8 cellular contexts compared by ENCODE assay signal in the genomic region with DNA sequence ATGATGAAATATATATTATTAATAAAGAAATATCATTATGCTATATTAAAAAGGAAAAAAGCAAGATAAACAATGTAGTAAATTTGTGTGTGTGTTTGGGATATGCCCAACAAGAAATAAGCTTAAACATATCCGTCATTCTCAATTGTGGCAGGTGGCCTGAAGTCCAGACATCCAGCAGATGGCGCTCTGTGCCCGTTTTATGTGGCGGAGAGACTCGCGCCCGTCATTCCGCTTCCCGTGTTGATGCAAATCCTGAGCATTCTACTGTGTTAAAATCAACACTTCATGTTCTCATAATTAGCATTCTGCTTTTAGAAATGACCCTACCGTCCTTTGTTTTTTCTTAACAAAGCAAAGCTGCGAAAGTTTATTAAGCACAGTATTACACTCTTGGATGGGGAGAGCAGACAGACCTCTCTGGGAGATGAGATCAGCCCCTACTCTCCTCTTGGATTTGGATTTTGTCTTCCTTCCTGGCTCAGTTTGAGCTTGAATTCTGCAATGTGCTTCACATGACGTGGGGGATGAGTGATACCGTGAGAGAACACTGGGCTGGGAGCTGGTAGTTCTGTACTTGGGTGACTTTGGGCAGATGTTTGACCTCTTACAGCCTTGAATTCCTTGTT.
A peak's percentile ranks its signal among the peaks of the same experiment; 100 is the strongest.
DNase-seq lines count a peak whose midpoint lies in the region; ATAC-seq and TF ChIP-seq lines count a peak whose summit lies in the region.

No MANE protein-coding gene starts in this region.

- TF ChIP-seq CTCF in GM12874 (IDR thresholded peaks at IDR 0.05; ENCODE audit: insufficient read depth, low read depth, low read length): peak; percentile 70
- TF ChIP-seq CTCF in SK-N-SH (IDR thresholded peaks at IDR 0.05): peak; percentile 93
- TF ChIP-seq CTCF in left ventricle myocardium inferior (IDR thresholded peaks at IDR 0.05; ENCODE audit: borderline replicate concordance): peak; percentile 83
- peak; percentile 91 for TF ChIP-seq CTCF in retinal pigment epithelial cell (conservative IDR thresholded peaks at IDR 0.05; ENCODE audit: low read depth, low read length)

- H3K9me2 ChIP-seq in SK-N-SH: no peaks in the 10 kb centered on the region

- H3K27me3 ChIP-seq in SK-N-SH (ENCODE audit: insufficient read depth) (peaks cover 22% of the 10 kb centered on the region; the same call in 1 of the 2 replicates), left ventricle myocardium inferior (ENCODE audit: low read depth) (peaks cover 40% of the 10 kb centered on the region)

- CTCF ChIA-PET in SK-N-SH (lab: Yijun Ruan, JAX): interaction anchor here (0.6 to 3.6 kb wide), 68 partner anchors 10 to 878 kb away, joined by 3 to 61 read pairs (median 4); no protein-coding TSS in a partner anchor

- H3K4me2 ChIP-seq in SK-N-SH: peak overlapping the region; percentile 46

- H3K79me2 ChIP-seq in SK-N-SH (ENCODE audit: insufficient read depth): no peaks in the 10 kb centered on the region

- 3% methylated on average over 13 of the region's 13 CpGs for WGBS in SK-N-SH (ENCODE audit: low lambda C conversion rate)

- H3K36me3 ChIP-seq in SK-N-SH (replicated peaks in 1 of 2; ENCODE audit: control insufficient read depth in 1 of 2, insufficient read depth in 2 of 2, low read length in 1 of 2): no peaks in the 10 kb centered on the region
- H3K36me3 ChIP-seq in left ventricle myocardium inferior: no peaks in the 10 kb centered on the region

- H3K9ac ChIP-seq in SK-N-SH: no peak overlapping the region

- no peaks in the 10 kb centered on the region for H4K20me1 ChIP-seq in SK-N-SH (ENCODE audit: insufficient read depth)

- H3K4me3 ChIP-seq in SK-N-SH (ENCODE audit: low read depth in 2 of 2, low read length in 1 of 2) (peak overlapping the region in 1 of 2 experiments; percentile 48; a peak in 2 of 4 replicates), left ventricle myocardium inferior (no peak overlapping the region), retinal pigment epithelial cell (ENCODE audit: low read length) (no peak overlapping the region)

- H3K4me1 ChIP-seq in SK-N-SH (ENCODE audit: control insufficient read depth in 1 of 2, insufficient read depth in 2 of 2, low read depth in 1 of 2, low read length in 1 of 2): no peaks in the 10 kb centered on the region
- peaks cover 3% of the 10 kb centered on the region for H3K4me1 ChIP-seq in left ventricle myocardium inferior

- H3K27ac ChIP-seq in SK-N-SH (ENCODE audit: low read depth in 2 of 2, low read length in 1 of 2) (no peak overlapping the region), left ventricle myocardium inferior (replicated peaks) (no peak overlapping the region)

- intact Hi-C loops in left ventricle myocardium inferior (cut with micrococcal nuclease): loop anchor here (10.0 kb wide), 1 partner anchor 227 kb away; no protein-coding TSS in a partner anchor

- peak; percentile 68 for DNase-seq in NAMALWA (ENCODE audit: low spot score)
- peak; percentile 50 for DNase-seq in SK-N-SH
- peak; percentile 40 for DNase-seq in activated naive CD8-positive, alpha-beta T cell treated with anti-CD3 and anti-CD28 coated beads, Interleukin-2, amount 50 U/mL, for 16 hours (ENCODE audit: low read depth, low spot score)
- peak; percentile 61 for DNase-seq in left ventricle myocardium inferior
- DNase-seq in retinal pigment epithelial cell (ENCODE audit: low read depth): peak; percentile 30
- no peak for DNase-seq in KG1 (lab: John Stamatoyannopoulos, UW)

- H3F3A ChIP-seq in SK-N-SH (replicated peaks; ENCODE audit: insufficient read depth): no peaks in the 10 kb centered on the region

- ATAC-seq in HG02610 (IDR thresholded peaks at IDR 0.05; ENCODE audit: unreplicated experiment): peak; percentile 94

- POLR2A ChIA-PET in SK-N-SH (lab: Yijun Ruan, JAX): no interaction called here

- TF ChIP-seq RAD21 in SK-N-SH (IDR thresholded peaks at IDR 0.05; ENCODE audit: low read length): peak; percentile 83

- TF ChIP-seq EP300 in SK-N-SH (IDR thresholded peaks at IDR 0.05; ENCODE audit: borderline replicate concordance in 1 of 2, low read depth in 1 of 2, low read length in 1 of 2): no peak

- no peak overlapping the region for H2AFZ ChIP-seq in SK-N-SH (ENCODE audit: low read depth)

- H3K9me3 ChIP-seq in SK-N-SH: no peaks in the 10 kb centered on the region
- H3K9me3 ChIP-seq in left ventricle myocardium inferior (replicated peaks): no peaks in the 10 kb centered on the region

TF ChIP-seq in SK-N-SH, 30 proteins besides CTCF, POLR2A, EP300 and RAD21:
- TF ChIP-seq YY1 (IDR thresholded peaks at IDR 0.05; ENCODE audit: low read depth) (no peak), MEF2A (IDR thresholded peaks at IDR 0.05; ENCODE audit: borderline replicate concordance, low read depth) (no peak), TCF12 (IDR thresholded peaks at IDR 0.05) (no peak), JUND (IDR thresholded peaks at IDR 0.05) (no peak), FOXJ3 (CRISPR knock-in tag; IDR thresholded peaks at IDR 0.05) (no peak), FOXM1 (IDR thresholded peaks at IDR 0.05; ENCODE audit: low read depth) (no peak), NRF1 (IDR thresholded peaks at IDR 0.05; ENCODE audit: low read depth, low read length) (no peak), FOSL2 (IDR thresholded peaks at IDR 0.05; ENCODE audit: borderline replicate concordance, low read depth) (no peak), CHD2 (IDR thresholded peaks at IDR 0.05; ENCODE audit: low read length, partially characterized antibody) (no peak), SMC3 (IDR thresholded peaks at IDR 0.05; ENCODE audit: low read depth, low read length) (peak; percentile 65)
- TF ChIP-seq, protein P1, sequence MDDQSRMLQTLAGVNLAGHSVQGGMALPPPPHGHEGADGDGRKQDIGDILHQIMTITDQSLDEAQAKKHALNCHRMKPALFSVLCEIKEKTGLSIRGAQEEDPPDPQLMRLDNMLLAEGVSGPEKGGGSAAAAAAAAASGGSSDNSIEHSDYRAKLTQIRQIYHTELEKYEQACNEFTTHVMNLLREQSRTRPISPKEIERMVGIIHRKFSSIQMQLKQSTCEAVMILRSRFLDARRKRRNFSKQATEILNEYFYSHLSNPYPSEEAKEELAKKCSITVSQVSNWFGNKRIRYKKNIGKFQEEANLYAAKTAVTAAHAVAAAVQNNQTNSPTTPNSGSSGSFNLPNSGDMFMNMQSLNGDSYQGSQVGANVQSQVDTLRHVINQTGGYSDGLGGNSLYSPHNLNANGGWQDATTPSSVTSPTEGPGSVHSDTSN (IDR thresholded peaks at IDR 0.05): 0 out of 2 replicates have a peak, but pooled peaks have one; percentile 11
- TF ChIP-seq, protein P2, sequence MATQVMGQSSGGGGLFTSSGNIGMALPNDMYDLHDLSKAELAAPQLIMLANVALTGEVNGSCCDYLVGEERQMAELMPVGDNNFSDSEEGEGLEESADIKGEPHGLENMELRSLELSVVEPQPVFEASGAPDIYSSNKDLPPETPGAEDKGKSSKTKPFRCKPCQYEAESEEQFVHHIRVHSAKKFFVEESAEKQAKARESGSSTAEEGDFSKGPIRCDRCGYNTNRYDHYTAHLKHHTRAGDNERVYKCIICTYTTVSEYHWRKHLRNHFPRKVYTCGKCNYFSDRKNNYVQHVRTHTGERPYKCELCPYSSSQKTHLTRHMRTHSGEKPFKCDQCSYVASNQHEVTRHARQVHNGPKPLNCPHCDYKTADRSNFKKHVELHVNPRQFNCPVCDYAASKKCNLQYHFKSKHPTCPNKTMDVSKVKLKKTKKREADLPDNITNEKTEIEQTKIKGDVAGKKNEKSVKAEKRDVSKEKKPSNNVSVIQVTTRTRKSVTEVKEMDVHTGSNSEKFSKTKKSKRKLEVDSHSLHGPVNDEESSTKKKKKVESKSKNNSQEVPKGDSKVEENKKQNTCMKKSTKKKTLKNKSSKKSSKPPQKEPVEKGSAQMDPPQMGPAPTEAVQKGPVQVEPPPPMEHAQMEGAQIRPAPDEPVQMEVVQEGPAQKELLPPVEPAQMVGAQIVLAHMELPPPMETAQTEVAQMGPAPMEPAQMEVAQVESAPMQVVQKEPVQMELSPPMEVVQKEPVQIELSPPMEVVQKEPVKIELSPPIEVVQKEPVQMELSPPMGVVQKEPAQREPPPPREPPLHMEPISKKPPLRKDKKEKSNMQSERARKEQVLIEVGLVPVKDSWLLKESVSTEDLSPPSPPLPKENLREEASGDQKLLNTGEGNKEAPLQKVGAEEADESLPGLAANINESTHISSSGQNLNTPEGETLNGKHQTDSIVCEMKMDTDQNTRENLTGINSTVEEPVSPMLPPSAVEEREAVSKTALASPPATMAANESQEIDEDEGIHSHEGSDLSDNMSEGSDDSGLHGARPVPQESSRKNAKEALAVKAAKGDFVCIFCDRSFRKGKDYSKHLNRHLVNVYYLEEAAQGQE (IDR thresholded peaks at IDR 0.05; ENCODE audit: low read depth, low read length): no peak
- TF ChIP-seq, protein P3, sequence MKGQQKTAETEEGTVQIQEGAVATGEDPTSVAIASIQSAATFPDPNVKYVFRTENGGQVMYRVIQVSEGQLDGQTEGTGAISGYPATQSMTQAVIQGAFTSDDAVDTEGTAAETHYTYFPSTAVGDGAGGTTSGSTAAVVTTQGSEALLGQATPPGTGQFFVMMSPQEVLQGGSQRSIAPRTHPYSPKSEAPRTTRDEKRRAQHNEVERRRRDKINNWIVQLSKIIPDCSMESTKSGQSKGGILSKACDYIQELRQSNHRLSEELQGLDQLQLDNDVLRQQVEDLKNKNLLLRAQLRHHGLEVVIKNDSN (IDR thresholded peaks at IDR 0.05; ENCODE audit: borderline replicate concordance, low read depth): no peak
